In genomic region chr2:68251187-68251854, GRCh38 we compare ENCODE assay signal across 8 cellular contexts. TPM values are rescaled to one million over a fixed set of nuclear protein-coding genes. Genes with fewer than 3 reads are reported as not detected.
DNase-seq lines count a peak whose midpoint lies in the region; ATAC-seq and TF ChIP-seq lines count a peak whose summit lies in the region.

No MANE protein-coding gene starts in this region.

- H3K4me3 ChIP-seq in PC-9 (peak overlapping the region; percentile 96), esophagus muscularis mucosa (peak overlapping the region; percentile 68 to 94 (median 89))

- H4K20me1 ChIP-seq in PC-9 (ENCODE audit: insufficient read depth), result peaks cover 45% of the 10 kb centered on the region

- peak overlapping the region; percentile 85 to 100 (median 98) for H3K4me3 Mint-ChIP-seq in naive B cell
- H3K4me3 Mint-ChIP-seq in stimulated activated naive B cell treated with anti-CD40 and anti-IgM and Interleukin-4, amounts not matched to agents 10 μg/mL and 1 μg/mL and 100 μg/mL, for 72 hours, result peak overlapping the region; percentile 92 to 99

- H3K4me2 ChIP-seq in PC-9, result peak overlapping the region; percentile 97

- CTCF ChIA-PET in PC-9 (lab: Charles Lee), result interaction anchor here (1.5 kb wide), 1 partner anchor 58 kb away, joined by 4 read pairs; no protein-coding TSS in a partner anchor

- H3K36me3 ChIP-seq in PC-9 (ENCODE audit: low read depth) (no peaks in the 10 kb centered on the region), esophagus muscularis mucosa (no peaks in the 10 kb centered on the region)

- peaks cover 25 to 34% (median 27%) of the 10 kb centered on the region in 3 donors for H3K4me1 Mint-ChIP-seq in naive B cell
- peaks cover 17 to 31% of the 10 kb centered on the region in 2 donors for H3K4me1 Mint-ChIP-seq in stimulated activated naive B cell treated with anti-CD40 and anti-IgM and Interleukin-4, amounts not matched to agents 10 μg/mL and 1 μg/mL and 100 μg/mL, for 72 hours

- no peaks in the 10 kb centered on the region for H3K9me2 ChIP-seq in PC-9 (ENCODE audit: insufficient read depth)

- H3K27me3 Mint-ChIP-seq in naive B cell, result no peaks in the 10 kb centered on the region
- no peaks in the 10 kb centered on the region for H3K27me3 Mint-ChIP-seq in stimulated activated naive B cell treated with anti-CD40 and anti-IgM and Interleukin-4, amounts not matched to agents 10 μg/mL and 1 μg/mL and 100 μg/mL, for 72 hours

- peaks cover 17% of the 10 kb centered on the region for H3F3A ChIP-seq in PC-9 (ENCODE audit: insufficient read depth, low read depth)

- H3K4me1 ChIP-seq in PC-9 (replicated peaks; ENCODE audit: insufficient read depth) (peaks cover 47% of the 10 kb centered on the region), esophagus muscularis mucosa (peaks cover 53 to 70% (median 63%) of the 10 kb centered on the region in 4 donors)

- no peaks in the 10 kb centered on the region for H3K27me3 ChIP-seq in PC-9 (ENCODE audit: insufficient read depth, low read depth)
- no peaks in the 10 kb centered on the region for H3K27me3 ChIP-seq in esophagus muscularis mucosa

- POLR2A ChIA-PET in PC-9 (lab: Charles Lee; ENCODE audit: unreplicated experiment), result no interaction called here

- TF ChIP-seq EP300 in esophagus muscularis mucosa (IDR thresholded peaks at IDR 0.05), result no peak

- no peaks in the 10 kb centered on the region for H3K9me3 ChIP-seq in PC-9 (ENCODE audit: insufficient read depth, low read depth)
- H3K9me3 ChIP-seq in esophagus muscularis mucosa, result no peaks in the 10 kb centered on the region

- BruUV-seq in PC-9 (replicated peaks; lab: Mats Ljungman, UMichigan), result no TSS peak

- ATAC-seq in GM21619 (IDR thresholded peaks at IDR 0.05; ENCODE audit: unreplicated experiment) (peak; percentile 55), naive B cell (ENCODE audit: low read depth in 2 of 2) (peak; percentile 60 to 61)
- ATAC-seq in stimulated activated naive B cell treated with anti-CD40 and anti-IgM and Interleukin-4, amounts not matched to agents 10 μg/mL and 1 μg/mL and 100 μg/mL, for 72 hours (replicated peaks), result peak; percentile 63 to 70

- intact Hi-C loops in PC-9 (cut with micrococcal nuclease; ENCODE audit: unreplicated experiment), result loop anchor here (5.0 to 10.0 kb wide), 3 partner anchors 64 to 187 kb away; partner anchors contain the start of gene C1D
- intact Hi-C loops in esophagus muscularis mucosa (cut with DNase I), result loop anchor here (5.0 kb wide), 1 partner anchor 66 kb away; the partner anchor contains the start of gene CNRIP1

- DNase-seq in DMS153 (lab: John Stamatoyannopoulos, UW) (peak; percentile 73), KBM-7 (peak; percentile 89), PC-9 (peak; percentile 34 to 84), esophagus muscularis mucosa (ENCODE audit: extremely low spot score) (no peak), naive B cell (peak; percentile 85)
- DNase-seq in activated T-cell treated with anti-CD3 and anti-CD28 coated beads, Interleukin-2, amount 50 U/mL, for 48 hours, result peak; percentile 69 to 75
- DNase-seq in stimulated activated naive B cell treated with anti-CD40 and anti-IgM and Interleukin-4, amounts not matched to agents 10 μg/mL and 1 μg/mL and 100 μg/mL, for 72 hours, result peak; percentile 73

- WGBS in esophagus muscularis mucosa, result under 1% methylated on average over 26 of the region's 41 CpGs

- no peak for TF ChIP-seq POLR2A in esophagus muscularis mucosa (IDR thresholded peaks at IDR 0.05; ENCODE audit: low read depth)

- TF ChIP-seq CTCF in PC-9 (conservative IDR thresholded peaks at IDR 0.05) (peak; percentile 79), esophagus muscularis mucosa (IDR thresholded peaks at IDR 0.05) (peak; percentile 59 to 83 (median 68))

- peaks cover 7 to 9% of the 10 kb centered on the region in 2 donors for H3K36me3 Mint-ChIP-seq in naive B cell
- peaks cover 12% of the 10 kb centered on the region in 2 donors for H3K36me3 Mint-ChIP-seq in stimulated activated naive B cell treated with anti-CD40 and anti-IgM and Interleukin-4, amounts not matched to agents 10 μg/mL and 1 μg/mL and 100 μg/mL, for 72 hours

- no peaks in the 10 kb centered on the region for H3K9me3 Mint-ChIP-seq in naive B cell
- H3K9me3 Mint-ChIP-seq in stimulated activated naive B cell treated with anti-CD40 and anti-IgM and Interleukin-4, amounts not matched to agents 10 μg/mL and 1 μg/mL and 100 μg/mL, for 72 hours, result no peaks in the 10 kb centered on the region

- H3K27ac ChIP-seq in PC-9, result peak overlapping the region; percentile 81
- H3K27ac ChIP-seq in esophagus muscularis mucosa (replicated peaks in 1 of 4), result peak overlapping the region; percentile 93 to 98 (median 98)

- peaks cover 76% of the 10 kb centered on the region for H3K79me2 ChIP-seq in PC-9 (ENCODE audit: low read depth)

- peak overlapping the region in 5 of 6 donors; percentile 95 to 100 (median 97) for H3K27ac Mint-ChIP-seq in naive B cell
- peak overlapping the region; percentile 100 for H3K27ac Mint-ChIP-seq in stimulated activated naive B cell treated with anti-CD40 and anti-IgM and Interleukin-4, amounts not matched to agents 10 μg/mL and 1 μg/mL and 100 μg/mL, for 72 hours

- H2AFZ ChIP-seq in PC-9, result peak overlapping the region; percentile 88

- in situ Hi-C loops in KBM-7 (cut with MboI; ENCODE audit: low pct_unique_long_range_greater_than_20kb, low sequenced_read_pairs), result no loop called here

RNA-seq across cellular contexts. Expression of gene PPP3R1, which starts 1.0 kb away (rescaled TPM):
- 58.8 and 67.5 TPM in 2 replicates for total RNA-seq in PC-9 (2021)
- 10 to 100 TPM; 19.3 to 28.0 (median 25.7) TPM for total RNA-seq in esophagus muscularis mucosa
- polyA plus RNA-seq in naive B cell (ENCODE audit: low read depth in 6 of 6), result 10 to 100 TPM in 1 of 6 donors, 1 to 10 TPM in 5; 1.4 to 11.2 (median 6.6) TPM
